17 cellular contexts compared by ENCODE assay signal in the genomic region with DNA sequence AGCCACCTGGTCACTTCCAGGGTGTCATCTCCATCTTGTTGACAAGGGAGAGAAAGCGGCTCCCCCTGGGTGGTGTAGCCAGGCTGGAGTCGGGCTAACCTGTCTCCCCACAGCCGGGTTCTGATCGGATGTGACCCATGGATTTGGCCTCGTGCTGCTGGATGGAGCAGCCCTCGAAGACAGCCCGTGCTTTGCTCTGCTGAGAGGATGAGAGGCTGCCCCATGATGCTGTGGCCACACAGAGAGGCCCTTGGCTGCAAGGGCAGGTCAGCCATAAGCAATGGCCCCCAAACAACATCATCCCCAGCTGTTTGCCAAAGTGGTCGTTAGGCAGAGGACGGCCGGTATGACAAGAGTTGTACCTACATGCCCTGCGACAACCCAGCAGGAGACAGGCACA.
DNase-seq lines count a peak whose midpoint lies in the region; ATAC-seq and TF ChIP-seq lines count a peak whose summit lies in the region.
"Had no signal": no experiment of that assay in that cellular context is flagged by ENCODE, and none has a peak within 500 bp of the region (broad histone marks: within the 10 kb centered on the region; RNA-seq: fewer than 3 reads in every experiment).

No MANE protein-coding gene starts in this region.

- no peaks in the 10 kb centered on the region for H3K4me1 ChIP-seq in BE2C
- no peaks in the 10 kb centered on the region for H3K4me1 ChIP-seq in RWPE2 (ENCODE audit: insufficient read depth, poor library complexity, severe bottlenecking)
- H3K4me1 ChIP-seq in A673 (ENCODE audit: insufficient read depth, low read length, poor library complexity, severe bottlenecking): no peaks in the 10 kb centered on the region
- H3K4me1 ChIP-seq: SJSA1 had no signal

- no peak for ATAC-seq in RWPE2 (ENCODE audit: low read depth)

- BruUV-seq in A673 (replicated peaks; lab: Mats Ljungman, UMichigan): no TSS peak

- CTCF ChIA-PET in A673 (lab: Charles Lee): no interaction called here

- no peak overlapping the region for H3K27ac ChIP-seq in RWPE2 (ENCODE audit: poor library complexity, severe bottlenecking)
- no peak overlapping the region for H3K27ac ChIP-seq in A673 (ENCODE audit: low read depth, low read length, poor library complexity, severe bottlenecking)
- H3K27ac ChIP-seq: GM23248, SJSA1 had no signal

- intact Hi-C loops in posterior vena cava (cut with DNase I) (no loop called here), A673 (cut with micrococcal nuclease; ENCODE audit: unreplicated experiment) (no loop called here)

- POLR2A ChIA-PET in A673 (lab: Charles Lee; ENCODE audit: low non-redundant PET): interaction anchor here (0.7 kb wide), 1 partner anchor 99 kb away, joined by 3 read pairs; no protein-coding TSS in a partner anchor

- H3K9me3 ChIP-seq in BE2C (no peaks in the 10 kb centered on the region), RWPE2 (ENCODE audit: severe bottlenecking) (no peaks in the 10 kb centered on the region), A673 (ENCODE audit: low read depth, low read length, poor library complexity, severe bottlenecking) (no peaks in the 10 kb centered on the region)
- H3K9me3 ChIP-seq: SJSA1 had no signal

- H3K36me3 ChIP-seq in BE2C (no peaks in the 10 kb centered on the region), RWPE2 (ENCODE audit: low read depth) (no peaks in the 10 kb centered on the region), A673 (ENCODE audit: insufficient read depth, low read length, poor library complexity, severe bottlenecking) (no peaks in the 10 kb centered on the region)
- H3K36me3 ChIP-seq: SJSA1 had no signal

- no peak for TF ChIP-seq CTCF in BE2C (IDR thresholded peaks at IDR 0.05; ENCODE audit: low read depth, low read length)
- TF ChIP-seq CTCF in RWPE2 (IDR thresholded peaks at IDR 0.05; ENCODE audit: poor library complexity, severe bottlenecking): no peak
- no peak for TF ChIP-seq CTCF in A673 (conservative IDR thresholded peaks at IDR 0.05; ENCODE audit: low read depth, low read length)

- H3K27me3 ChIP-seq in BE2C (no peaks in the 10 kb centered on the region), RWPE2 (ENCODE audit: insufficient read depth, poor library complexity, severe bottlenecking) (peaks cover 14% of the 10 kb centered on the region), A673 (replicated peaks; ENCODE audit: insufficient read depth, low read depth, low read length, poor library complexity) (peaks cover 31% of the 10 kb centered on the region)
- H3K27me3 ChIP-seq: SJSA1 had no signal

- H3K4me3 ChIP-seq in BE2C (ENCODE audit: low read depth, low read length) (no peak overlapping the region), RWPE2 (ENCODE audit: severe bottlenecking) (no peak overlapping the region), A673 (ENCODE audit: low read depth, low read length, poor library complexity, severe bottlenecking) (no peak overlapping the region)
- H3K4me3 ChIP-seq: GM23248, SJSA1 had no signal

- DNase-seq in BE2C (peak; percentile 2), RWPE2 (ENCODE audit: low spot score) (peak; percentile 34), islet precursor cell (peak; percentile 35), posterior vena cava (ENCODE audit: low spot score) (peak; percentile 58), RKO (ENCODE audit: low spot score) (no peak), A673 (ENCODE audit: low spot score) (no peak), NCI-H1417 treated with DMSO at 0.1 percent for 48 hours (lab: John Stamatoyannopoulos, UW) (no peak)
- DNase-seq in activated CD4-positive, alpha-beta T cell treated with anti-CD3 and anti-CD28 coated beads, Interleukin-2, amount 50 U/mL, for 48 hours: no peak
- DNase-seq: Calu3; CD4-positive, alpha-beta memory T cell; DMS53; GM23248; NCI-H187 treated with DMSO at 0.1 percent for 48 hours; NCI-H446 treated with DMSO at 0.1 percent for 48 hours; OCI-M1; RPMI8226 had no signal

Comparison
In these comparisons a context has a peak if more than half of its experiments do, and no peak if none do; other contexts are left out.
1. DNase-seq: peak in BE2C (single experiment), RWPE2 (single experiment), islet precursor cell (single experiment) and posterior vena cava (single experiment); none in activated CD4-positive, alpha-beta T cell treated with anti-CD3 and anti-CD28 coated beads, Interleukin-2, amount 50 U/mL, for 48 hours (0 of 2), RKO (single experiment), A673 (single experiment) and NCI-H1417 treated with DMSO at 0.1 percent for 48 hours (single experiment).